8 cellular contexts compared by ENCODE assay signal in the genomic region with DNA sequence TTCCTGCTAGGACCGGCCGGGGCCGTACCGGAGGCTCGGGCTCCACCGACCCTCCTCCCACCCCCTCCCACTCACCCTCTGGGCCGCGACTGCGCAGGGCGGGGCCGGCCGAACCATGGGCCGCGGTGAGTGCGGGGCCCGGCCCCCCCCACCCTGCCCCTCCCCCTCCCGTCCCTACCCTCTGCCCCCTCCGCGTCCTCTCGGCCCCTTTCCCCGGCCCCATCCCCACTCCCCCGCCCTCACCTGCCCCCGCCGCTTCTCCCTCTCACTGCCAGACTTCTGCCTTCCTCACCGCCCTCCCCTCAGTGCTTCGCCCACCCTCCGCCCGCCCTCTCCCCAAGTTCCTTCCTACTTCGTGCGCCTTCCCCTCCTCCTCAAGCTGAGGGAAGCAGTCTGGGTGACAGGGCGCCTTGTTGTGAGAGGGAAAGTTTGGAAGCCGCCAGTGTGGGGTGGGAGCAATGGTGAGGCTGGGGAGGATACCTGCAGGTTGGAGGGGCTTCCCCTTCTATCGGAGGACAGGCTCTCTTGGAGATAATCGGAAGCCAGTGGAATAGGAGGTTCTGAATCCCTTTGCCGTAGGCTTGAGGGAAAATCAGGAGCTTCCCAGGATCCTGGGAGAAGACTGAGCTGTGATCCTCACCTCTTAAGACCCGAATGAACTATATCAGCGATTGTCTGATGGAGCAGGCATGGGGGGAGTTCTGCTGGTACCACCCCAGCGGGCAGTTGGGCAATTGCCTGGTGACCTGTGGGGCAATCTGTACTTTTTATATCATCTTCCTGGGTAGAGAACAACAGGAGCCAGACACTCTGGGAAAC. TPM values are rescaled to one million over a fixed set of nuclear protein-coding genes. Genes with fewer than 3 reads are reported as not detected.
DNase-seq lines count a peak whose midpoint lies in the region; ATAC-seq, FAIRE-seq and TF ChIP-seq lines count a peak whose summit lies in the region.

No MANE protein-coding gene starts in this region.

- no peaks in the 10 kb centered on the region for H3K9me3 ChIP-seq in keratinocyte (ENCODE audit: control insufficient read depth, low read depth, low read length)

- peaks cover 48 to 57% (median 53%) of the 10 kb centered on the region in 3 donors for H3K4me1 Mint-ChIP-seq in T-cell

- no peaks in the 10 kb centered on the region for H3K27me3 Mint-ChIP-seq in T-cell

- dilution Hi-C loops in keratinocyte (cut with MboI; ENCODE audit: extremely low pct_ligation_motif_present, low sequenced_read_pairs), result no loop called here

- peaks cover 2% of the 10 kb centered on the region for H3K9me1 ChIP-seq in keratinocyte (ENCODE audit: control insufficient read depth, extremely low read depth, insufficient read depth, low read length)

- no peak; the same call in 1 of the 2 replicates for TF ChIP-seq POLR2A in H54 (IDR thresholded peaks at IDR 0.05; ENCODE audit: low read depth, low read length)

- H2AFZ ChIP-seq in keratinocyte (ENCODE audit: control insufficient read depth, low read length), result no peak overlapping the region

- no peak for ATAC-seq in T-cell (replicated peaks in 1 of 4)

- H3K4me3 ChIP-seq in bronchial epithelial cell (ENCODE audit: low read depth, low read length) (peak overlapping the region; percentile 77), keratinocyte (ENCODE audit: control insufficient read depth in 2 of 3, extremely low read depth in 1 of 3, insufficient read depth in 2 of 3, low read depth in 1 of 3, low read length in 3 of 3) (peak overlapping the region; percentile 75 to 90 (median 80))

- peaks cover 13% of the 10 kb centered on the region for H3K36me3 Mint-ChIP-seq in T-cell

- H3K36me3 ChIP-seq in bronchial epithelial cell (ENCODE audit: control insufficient read depth, insufficient read depth, low read length) (peaks cover 39% of the 10 kb centered on the region), keratinocyte (ENCODE audit: control insufficient read depth in 2 of 2, extremely low read depth in 1 of 2, insufficient read depth in 2 of 2, low read length in 2 of 2) (peaks cover 23 to 39% of the 10 kb centered on the region in 2 experiments)

- POLR2A ChIA-PET in T-cell (lab: Charles Lee), result interaction anchor here (0.6 kb wide), 2 partner anchors 19 to 91 kb away, joined by 3 to 9 read pairs; no protein-coding TSS in a partner anchor

- no peak for FAIRE-seq in HTR-8/SVneo (lab: Jason Lieb, UNC)
- FAIRE-seq in bronchial epithelial cell (lab: Jason Lieb, UNC), result no peak
- no peak for FAIRE-seq in keratinocyte (lab: Jason Lieb, UNC)
- FAIRE-seq in H54 (lab: Jason Lieb, UNC), result no peak

- peak overlapping the region; percentile 65 for H3K27ac ChIP-seq in keratinocyte (ENCODE audit: control insufficient read depth, insufficient read depth, low read length)

- H3K9me3 Mint-ChIP-seq in T-cell, result no peaks in the 10 kb centered on the region

- CTCF ChIA-PET in T-cell (lab: Charles Lee), result interaction anchor here in 1 of 2 donors (0.6 to 0.8 kb wide), 3 partner anchors 64 to 1301 kb away, joined by 3 to 5 read pairs (median 3); a partner anchor contains a TSS

- H3K4me3 Mint-ChIP-seq in T-cell, result peak overlapping the region; percentile 85 to 94 (median 92)

- H3K27ac Mint-ChIP-seq in T-cell, result peak overlapping the region; percentile 74 to 80

- H4K20me1 ChIP-seq in keratinocyte (ENCODE audit: control insufficient read depth, extremely low read depth, insufficient read depth, low read length), result peaks cover 14% of the 10 kb centered on the region

- no peak for TF ChIP-seq CTCF in bronchial epithelial cell (IDR thresholded peaks at IDR 0.05; ENCODE audit: insufficient read depth, low read length, severe bottlenecking)
- TF ChIP-seq CTCF in keratinocyte (optimal IDR thresholded peaks at IDR 0.05 in 1 of 3, IDR thresholded peaks at IDR 0.05 in 1 of 3, conservative IDR thresholded peaks at IDR 0.05 in 1 of 3; ENCODE audit: extremely low read depth in 1 of 3, insufficient read depth in 2 of 3, low read length in 3 of 3), result no peak

- H3K27me3 ChIP-seq in bronchial epithelial cell (ENCODE audit: control insufficient read depth, insufficient read depth, low read length) (no peaks in the 10 kb centered on the region), keratinocyte (ENCODE audit: control insufficient read depth, extremely low read depth, insufficient read depth, low read length) (no peaks in the 10 kb centered on the region)

- DNase-seq in AML-193 (lab: John Stamatoyannopoulos, UW), result peak; percentile 57 to 66
- DNase-seq in HTR-8/SVneo (ENCODE audit: insufficient read length, low spot score), result peak; percentile 29
- DNase-seq in T-cell, result peak in 23 of 34 experiments; percentile 16 to 57 (median 36)
- DNase-seq in bronchial epithelial cell (ENCODE audit: low read depth), result peak; percentile 29
- DNase-seq in keratinocyte (ENCODE audit: low read depth, low spot score), result no peak
- DNase-seq in stimulated activated CD4-positive, alpha-beta T cell treated with anti-CD3 and anti-CD28 coated beads, Interleukin-15, amount 100 ng/mL, for 24 hours, result peak; percentile 55
- DNase-seq in H54 (ENCODE audit: insufficient read length, low spot score), result no peak
- no peak for DNase-seq in GM03348 (ENCODE audit: low spot score)

- peaks cover 31% of the 10 kb centered on the region for H3K4me1 ChIP-seq in keratinocyte (ENCODE audit: control insufficient read depth, extremely low read depth, insufficient read depth, low read length)

- peaks cover 44% of the 10 kb centered on the region for H3K79me2 ChIP-seq in keratinocyte (ENCODE audit: control insufficient read depth, insufficient read depth, low read length)

- H3K9ac ChIP-seq in keratinocyte (ENCODE audit: control insufficient read depth, extremely low read depth, insufficient read depth, low read length), result peak overlapping the region; percentile 84

- H3K4me2 ChIP-seq in keratinocyte (ENCODE audit: control insufficient read depth, extremely low read depth, insufficient read depth, low read depth, low read length), result peak overlapping the region; percentile 93

RNA-seq across cellular contexts. Expression of a gene that starts 0.5 kb away (rescaled TPM):
- total RNA-seq in T-cell (100 to 1,000 TPM; 109 to 122 (median 114) TPM), bronchial epithelial cell (5.0 and 5.1 TPM in 2 replicates)
- polyA plus RNA-seq in keratinocyte, result 1.8 to 5.4 TPM (median 2.2 TPM) in 3 replicates
- polyA plus RNA-seq in keratinocyte (2011; ENCODE audit: low read depth), result 5.5 TPM
- 2.0 and 3.6 TPM in 2 replicates for polyA plus RNA-seq in keratinocyte (2011; cell fraction: cytosol; rRNA removed)
- polyA plus RNA-seq in keratinocyte (2011; cell fraction: nucleus; rRNA removed), result 11.4 and 15.7 TPM in 2 replicates
- polyA plus RNA-seq in keratinocyte (2012; ENCODE audit: low replicate concordance), result 13.9 and 24.5 TPM in 2 replicates
- polyA minus RNA-seq in keratinocyte, result 4.8 to 14.5 TPM (median 5.4 TPM) in 3 replicates
- 11.1 TPM for polyA minus RNA-seq in keratinocyte (2011; cell fraction: cytosol; rRNA and poly(A)+ RNA removed)
- polyA minus RNA-seq in keratinocyte (2011; cell fraction: nucleus; rRNA and poly(A)+ RNA removed), result 5.8 and 6.7 TPM in 2 replicates

RNA-seq across cellular contexts. Expression of a gene that starts 2.8 kb away (rescaled TPM):
- total RNA-seq in T-cell (10 to 100 TPM; 34.5 to 93.5 (median 40.7) TPM), bronchial epithelial cell (213 and 231 TPM in 2 replicates)
- 7.8 to 25.6 TPM (median 23.6 TPM) in 3 replicates for polyA plus RNA-seq in keratinocyte
- 50.2 TPM for polyA plus RNA-seq in keratinocyte (2011; ENCODE audit: low read depth)
- 11.4 and 13.0 TPM in 2 replicates for polyA plus RNA-seq in keratinocyte (2011; cell fraction: cytosol; rRNA removed)
- 38.4 and 40.9 TPM in 2 replicates for polyA plus RNA-seq in keratinocyte (2011; cell fraction: nucleus; rRNA removed)
- 5.9 and 87.6 TPM in 2 replicates for polyA plus RNA-seq in keratinocyte (2012; ENCODE audit: low replicate concordance)
- polyA minus RNA-seq in keratinocyte, result 1.8 to 9.1 TPM (median 3.2 TPM) in 3 replicates
- 3.8 TPM for polyA minus RNA-seq in keratinocyte (2011; cell fraction: cytosol; rRNA and poly(A)+ RNA removed)
- 6.5 and 14.2 TPM in 2 replicates for polyA minus RNA-seq in keratinocyte (2011; cell fraction: nucleus; rRNA and poly(A)+ RNA removed)

RNA-seq across cellular contexts. Expression of a gene that starts 23.9 kb away (rescaled TPM):
- total RNA-seq in T-cell (10 to 100 TPM; 60.1 to 81.9 (median 71.5) TPM), bronchial epithelial cell (65.8 and 87.9 TPM in 2 replicates)
- polyA plus RNA-seq in keratinocyte, result 109 to 158 TPM (median 132 TPM) in 3 replicates
- polyA plus RNA-seq in keratinocyte (2011; ENCODE audit: low read depth), result 330 TPM
- polyA plus RNA-seq in keratinocyte (2011; cell fraction: cytosol; rRNA removed), result 110 and 143 TPM in 2 replicates
- 114 and 116 TPM in 2 replicates for polyA plus RNA-seq in keratinocyte (2011; cell fraction: nucleus; rRNA removed)
- 126 and 140 TPM in 2 replicates for polyA plus RNA-seq in keratinocyte (2012; ENCODE audit: low replicate concordance)
- polyA minus RNA-seq in keratinocyte, result 96.0 to 116 TPM (median 99.6 TPM) in 3 replicates
- polyA minus RNA-seq in keratinocyte (2011; cell fraction: cytosol; rRNA and poly(A)+ RNA removed), result 131 TPM
- 58.8 and 71.0 TPM in 2 replicates for polyA minus RNA-seq in keratinocyte (2011; cell fraction: nucleus; rRNA and poly(A)+ RNA removed)

RNA-seq across cellular contexts. Expression of a gene that starts 26.7 kb away (rescaled TPM):
- total RNA-seq in T-cell (1 to 10 TPM in 2 of 5 donors, under 1 TPM in 3; 0.83 to 1.8 (median 0.92) TPM), bronchial epithelial cell (under 0.01 and 0.26 TPM in 2 replicates)
- 0.01 to 0.10 TPM (median 0.05 TPM) in 3 replicates for polyA plus RNA-seq in keratinocyte
- 0.41 TPM for polyA plus RNA-seq in keratinocyte (2011; ENCODE audit: low read depth)
- 0.01 TPM in 1 of 2 replicates, not detected in the other for polyA plus RNA-seq in keratinocyte (2011; cell fraction: cytosol; rRNA removed)
- polyA plus RNA-seq in keratinocyte (2011; cell fraction: nucleus; rRNA removed), result 0.47 and 0.52 TPM in 2 replicates
- 0.02 and 0.18 TPM in 2 replicates for polyA plus RNA-seq in keratinocyte (2012; ENCODE audit: low replicate concordance)
- 0.07 TPM in 2 of 3 replicates, not detected in the other for polyA minus RNA-seq in keratinocyte
- polyA minus RNA-seq in keratinocyte (2011; cell fraction: cytosol; rRNA and poly(A)+ RNA removed), result not detected
- 0.08 and 0.11 TPM in 2 replicates for polyA minus RNA-seq in keratinocyte (2011; cell fraction: nucleus; rRNA and poly(A)+ RNA removed)

RNA-seq across cellular contexts. Expression of a gene that starts 35.2 kb away (rescaled TPM):
- 100 to 1,000 TPM; 167 to 350 (median 320) TPM for total RNA-seq in T-cell
- total RNA-seq in bronchial epithelial cell, result 374 and 477 TPM in 2 replicates
- 92.9 to 137 TPM (median 125 TPM) in 3 replicates for polyA plus RNA-seq in keratinocyte
- 431 TPM for polyA plus RNA-seq in keratinocyte (2011; ENCODE audit: low read depth)
- 75.5 and 77.5 TPM in 2 replicates for polyA plus RNA-seq in keratinocyte (2011; cell fraction: cytosol; rRNA removed)
- polyA plus RNA-seq in keratinocyte (2011; cell fraction: nucleus; rRNA removed), result 293 and 319 TPM in 2 replicates
- 156 and 206 TPM in 2 replicates for polyA plus RNA-seq in keratinocyte (2012; ENCODE audit: low replicate concordance)
- 137 to 250 TPM (median 138 TPM) in 3 replicates for polyA minus RNA-seq in keratinocyte
- polyA minus RNA-seq in keratinocyte (2011; cell fraction: cytosol; rRNA and poly(A)+ RNA removed), result 118 TPM
- 95.4 and 107 TPM in 2 replicates for polyA minus RNA-seq in keratinocyte (2011; cell fraction: nucleus; rRNA and poly(A)+ RNA removed)

Comparison
In these comparisons a context has a peak if more than half of its experiments do, and no peak if none do; other contexts are left out.
1. DNase-seq: peak in AML-193 (2 of 2), HTR-8/SVneo (single experiment), T-cell (23 of 34), bronchial epithelial cell (single experiment) and stimulated activated CD4-positive, alpha-beta T cell treated with anti-CD3 and anti-CD28 coated beads, Interleukin-15, amount 100 ng/mL, for 24 hours (single experiment); none in keratinocyte (single experiment), H54 (single experiment) and GM03348 (single experiment).
2. RNA of a gene that starts 0.5 kb away (total RNA-seq): 109 to 122 TPM in T-cell; 5.0 to 5.1 TPM in bronchial epithelial cell; every median in the first group is over 10 times any median in the second.